Comparison of ENCODE assay signal across 4 cellular contexts in the genomic region with DNA sequence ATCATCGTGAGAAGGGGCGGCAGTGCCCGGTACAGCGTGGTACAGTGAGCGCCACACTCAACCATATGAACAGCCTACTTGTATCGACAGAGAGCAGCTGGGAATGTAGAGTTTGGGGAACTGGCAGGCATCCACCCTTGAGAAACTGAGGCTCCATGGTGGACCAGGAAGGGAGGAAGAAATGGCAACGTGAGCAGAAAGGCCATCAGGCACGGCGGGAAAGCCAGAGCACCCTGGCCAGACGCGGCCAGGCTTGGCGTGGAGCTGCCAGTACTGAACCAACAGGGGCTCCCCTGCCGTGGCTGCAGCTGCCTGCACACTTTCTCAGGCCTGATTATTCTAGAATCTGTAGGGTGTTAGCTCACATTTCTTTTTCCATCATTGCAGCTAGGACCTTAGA.
"Had no signal": no experiment of that assay in that cellular context is flagged by ENCODE, and none has a peak within 500 bp of the region (broad histone marks: within the 10 kb centered on the region; RNA-seq: fewer than 3 reads in every experiment).

No MANE protein-coding gene starts in this region.

- H3K4me1 Mint-ChIP-seq: GM23338 had no signal

- H3K4me2 ChIP-seq: GM23338 had no signal

- H3K4me3 ChIP-seq: GM23338 had no signal

- DNase-seq: H9, HCEC 1CT, IMR-90 had no signal

- H3K4me3 Mint-ChIP-seq: GM23338, H9 had no signal

- H2AFZ ChIP-seq: GM23338 had no signal

- H3K27ac Mint-ChIP-seq: GM23338 had no signal
